18 cellular contexts compared by ENCODE assay signal in the genomic region with DNA sequence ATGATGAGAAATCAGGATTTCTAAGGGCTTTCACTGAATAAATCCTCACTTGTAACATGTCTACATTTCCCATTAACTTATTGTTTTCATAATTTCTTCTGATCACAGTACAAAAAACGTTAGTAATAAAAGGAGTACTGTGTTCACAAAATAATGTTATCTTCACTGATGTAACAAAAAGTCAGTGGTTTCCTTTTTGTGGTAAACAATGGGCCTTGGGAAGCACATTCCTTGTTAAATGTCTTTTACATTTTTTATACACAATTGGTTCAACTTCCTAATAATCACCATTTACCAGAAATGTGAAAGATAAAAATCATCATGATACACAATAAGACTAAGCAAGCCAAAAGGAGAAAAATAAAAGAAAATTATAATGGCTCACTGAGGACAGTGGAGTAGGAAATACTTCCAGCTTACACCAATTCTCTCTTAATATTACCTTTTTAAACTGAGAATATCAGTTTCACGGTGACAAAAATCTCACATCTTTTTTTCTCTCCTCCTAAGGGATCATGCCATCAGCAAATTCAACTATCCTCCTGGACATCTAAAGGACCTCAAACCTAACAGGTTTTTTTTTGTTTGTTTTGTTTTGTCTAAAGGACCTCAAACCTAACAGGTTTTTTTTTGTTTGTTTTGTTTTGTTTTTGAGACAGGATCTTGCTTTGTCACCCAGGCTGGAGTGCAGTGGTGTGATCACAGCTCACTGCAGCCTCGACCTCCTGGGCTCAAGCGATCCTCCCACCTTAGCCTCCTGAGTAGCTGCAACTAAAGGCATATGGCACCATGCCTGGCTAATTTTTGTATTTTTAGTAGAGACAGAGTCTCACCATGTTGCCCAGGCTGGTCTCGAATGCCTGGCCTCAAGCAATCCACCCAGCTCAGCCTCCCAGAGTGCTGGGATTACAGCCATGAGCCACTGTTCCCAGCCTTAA. TPM values are rescaled to one million over a fixed set of nuclear protein-coding genes. Genes with fewer than 3 reads are reported as not detected.
DNase-seq lines count a peak whose midpoint lies in the region; ATAC-seq and TF ChIP-seq lines count a peak whose summit lies in the region.
"Had no signal": no experiment of that assay in that cellular context is flagged by ENCODE, and none has a peak within 500 bp of the region (broad histone marks: within the 10 kb centered on the region; RNA-seq: fewer than 3 reads in every experiment).

No MANE protein-coding gene starts in this region.

- POLR2A ChIA-PET in CD4-positive, alpha-beta T cell (lab: Charles Lee), result no interaction called here
- POLR2A ChIA-PET in CD8-positive, alpha-beta memory T cell (lab: Charles Lee), result no interaction called here

- H3K9me3 Mint-ChIP-seq in CD4-positive, alpha-beta T cell, result no peaks in the 10 kb centered on the region
- no peaks in the 10 kb centered on the region for H3K9me3 Mint-ChIP-seq in chondrocyte (ENCODE audit: low read depth)
- peaks cover 0 to 5% (median 2%) of the 10 kb centered on the region in 7 donors for H3K9me3 Mint-ChIP-seq in naive B cell
- H3K9me3 Mint-ChIP-seq in type B pancreatic cell, result peaks cover 4% of the 10 kb centered on the region
- H3K9me3 Mint-ChIP-seq in CD8-positive, alpha-beta memory T cell, result peaks cover 0 to 1% (median 0%) of the 10 kb centered on the region in 5 donors

- no peaks in the 10 kb centered on the region for H3K27me3 Mint-ChIP-seq in CD4-positive, alpha-beta T cell
- H3K27me3 Mint-ChIP-seq in chondrocyte (ENCODE audit: low read depth), result no peaks in the 10 kb centered on the region
- H3K27me3 Mint-ChIP-seq in naive B cell, result no peaks in the 10 kb centered on the region
- H3K27me3 Mint-ChIP-seq in type B pancreatic cell, result no peaks in the 10 kb centered on the region
- H3K27me3 Mint-ChIP-seq in CD8-positive, alpha-beta memory T cell, result no peaks in the 10 kb centered on the region

- no peak overlapping the region for H3K4me3 Mint-ChIP-seq in CD4-positive, alpha-beta T cell
- H3K4me3 Mint-ChIP-seq in chondrocyte (ENCODE audit: unreplicated experiment) (no peak overlapping the region), naive B cell (no peak overlapping the region), type B pancreatic cell (no peak overlapping the region)
- no peak overlapping the region for H3K4me3 Mint-ChIP-seq in CD8-positive, alpha-beta memory T cell
- H3K4me3 Mint-ChIP-seq: T-helper 1 cell treated with Interleukin-12 subunit alpha and Interleukin-12 subunit beta and Interleukin-4 antibody, amounts not matched to agents 30 μg/mL and 1 μg/mL, for 36 hours had no signal

- no peaks in the 10 kb centered on the region for H3K36me3 ChIP-seq in GM23248 (ENCODE audit: low read depth)
- H3K36me3 ChIP-seq in CD8-positive, alpha-beta memory T cell (ENCODE audit: insufficient read depth, low read length), result no peaks in the 10 kb centered on the region
- H3K36me3 ChIP-seq: HAP-1, thyroid gland had no signal

- DNase-seq in CD4-positive, alpha-beta T cell, result no peak
- DNase-seq in GM23248 (peak; percentile 22), chondrocyte (ENCODE audit: low spot score) (no peak), naive B cell (no peak), type B pancreatic cell (ENCODE audit: extremely low spot score, unreplicated experiment) (no peak), NCI-H2196 (lab: John Stamatoyannopoulos, UW; ENCODE audit: unreplicated experiment) (no peak), sciatic nerve (ENCODE audit: low spot score) (no peak)
- no peak for DNase-seq in CD8-positive, alpha-beta memory T cell
- DNase-seq: activated naive CD4-positive, alpha-beta T cell; DMS79; left colon; right cardiac atrium; RPMI8226; stimulated activated CD4-positive, alpha-beta T cell treated with anti-CD3 and anti-CD28 coated beads, Interleukin-2, amount 100 ng/mL, for 48 hours; stimulated activated CD8-positive, alpha-beta memory T cell treated with anti-CD3 and anti-CD28 coated beads, Interleukin-4, amount 100 ng/mL, for 48 hours; thyroid gland had no signal

- CTCF ChIA-PET in CD4-positive, alpha-beta T cell (lab: Charles Lee), result no interaction called here
- CTCF ChIA-PET in CD8-positive, alpha-beta memory T cell (lab: Charles Lee), result no interaction called here

- intact Hi-C loops in CD4-positive, alpha-beta T cell (cut with DNase I, micrococcal nuclease), result loop anchor here in 1 of 2 experiments (10.0 kb wide), 1 partner anchor 52 kb away; no protein-coding TSS in a partner anchor
- intact Hi-C loops in sciatic nerve (cut with DNase I), result no loop called here

- no peaks in the 10 kb centered on the region for H3K27me3 ChIP-seq in CD4-positive, alpha-beta T cell (ENCODE audit: control insufficient read depth, insufficient read depth, low read length)
- no peaks in the 10 kb centered on the region for H3K27me3 ChIP-seq in GM23248 (replicated peaks; ENCODE audit: insufficient read depth)
- H3K27me3 ChIP-seq in CD8-positive, alpha-beta memory T cell (ENCODE audit: insufficient read depth, low read length, poor library complexity, severe bottlenecking), result no peaks in the 10 kb centered on the region
- H3K27me3 ChIP-seq: thyroid gland had no signal

- H3K79me2 ChIP-seq in GM23248 (ENCODE audit: insufficient read depth), result peaks cover 100% of the 10 kb centered on the region

- no peak overlapping the region for H3K27ac ChIP-seq in CD4-positive, alpha-beta T cell (ENCODE audit: low read depth, low read length)
- H3K27ac ChIP-seq in GM23248, result 0 out of 2 replicates have a peak overlapping the region, but pooled peaks have one; percentile 2
- H3K27ac ChIP-seq in CD8-positive, alpha-beta memory T cell (ENCODE audit: low read depth, low read length), result no peak overlapping the region
- H3K27ac ChIP-seq: thyroid gland had no signal

- H3F3A ChIP-seq in GM23248 (ENCODE audit: insufficient read depth), result no peaks in the 10 kb centered on the region

- H3K4me1 ChIP-seq in GM23248 (ENCODE audit: insufficient read depth), result peaks cover 24% of the 10 kb centered on the region
- peaks cover 27% of the 10 kb centered on the region for H3K4me1 ChIP-seq in CD8-positive, alpha-beta memory T cell (ENCODE audit: insufficient read depth, low read length)

- peak overlapping the region; percentile 15 for H3K4me2 ChIP-seq in GM23248 (ENCODE audit: unreplicated experiment)

- H3K9me2 ChIP-seq in GM23248 (ENCODE audit: insufficient read depth), result no peaks in the 10 kb centered on the region

- 65 to 70% methylated on average over 5 of the region's 5 CpGs for WGBS in GM23248 (ENCODE audit: low coverage in 1 of 2, low lambda C conversion rate in 2 of 2, missing lambda C conversion rate in 2 of 2), 2 experiments

- H2AFZ ChIP-seq in GM23248, result no peak overlapping the region

- no peak overlapping the region for H3K9ac ChIP-seq in GM23248

- peak overlapping the region; percentile 1 for H3K27ac Mint-ChIP-seq in CD4-positive, alpha-beta T cell
- H3K27ac Mint-ChIP-seq in chondrocyte (ENCODE audit: unreplicated experiment) (peak overlapping the region; percentile 33), naive B cell (peak overlapping the region in 4 of 6 donors; percentile 8 to 79 (median 43)), type B pancreatic cell (no peak overlapping the region)
- peak overlapping the region in 4 of 8 donors; percentile 7 to 63 (median 55) for H3K27ac Mint-ChIP-seq in CD8-positive, alpha-beta memory T cell
- H3K27ac Mint-ChIP-seq: T-helper 1 cell treated with Interleukin-12 subunit alpha and Interleukin-12 subunit beta and Interleukin-4 antibody, amounts not matched to agents 30 μg/mL and 1 μg/mL, for 36 hours had no signal

- no peaks in the 10 kb centered on the region for H3K9me3 ChIP-seq in CD4-positive, alpha-beta T cell (ENCODE audit: control insufficient read depth, low read length)
- no peaks in the 10 kb centered on the region for H3K9me3 ChIP-seq in GM23248 (ENCODE audit: low read depth)
- no peaks in the 10 kb centered on the region for H3K9me3 ChIP-seq in CD8-positive, alpha-beta memory T cell (ENCODE audit: low read length)
- H3K9me3 ChIP-seq: HAP-1, thyroid gland had no signal

- peaks cover 77% of the 10 kb centered on the region for H3K4me1 Mint-ChIP-seq in CD4-positive, alpha-beta T cell (ENCODE audit: low read depth)
- H3K4me1 Mint-ChIP-seq in chondrocyte (ENCODE audit: low read depth), result peaks cover 29% of the 10 kb centered on the region
- peaks cover 43 to 79% (median 67%) of the 10 kb centered on the region in 3 donors for H3K4me1 Mint-ChIP-seq in naive B cell
- H3K4me1 Mint-ChIP-seq in type B pancreatic cell (ENCODE audit: unreplicated experiment), result peaks cover 21% of the 10 kb centered on the region
- H3K4me1 Mint-ChIP-seq in CD8-positive, alpha-beta memory T cell, result peaks cover 66 to 82% (median 79%) of the 10 kb centered on the region in 3 donors

- no peak for ATAC-seq in CD4-positive, alpha-beta T cell (ENCODE audit: poor library complexity)
- no peak for ATAC-seq in naive B cell (ENCODE audit: low read depth in 2 of 2)
- ATAC-seq in sciatic nerve, result no peak
- ATAC-seq: left colon had no signal

- peaks cover 26% of the 10 kb centered on the region for H3K36me3 Mint-ChIP-seq in CD4-positive, alpha-beta T cell (ENCODE audit: low read depth)
- no peaks in the 10 kb centered on the region for H3K36me3 Mint-ChIP-seq in chondrocyte (ENCODE audit: low read depth)
- peaks cover 6 to 8% of the 10 kb centered on the region in 2 donors for H3K36me3 Mint-ChIP-seq in naive B cell
- H3K36me3 Mint-ChIP-seq in type B pancreatic cell, result peaks cover 17% of the 10 kb centered on the region
- peaks cover 1 to 13% (median 2%) of the 10 kb centered on the region in 3 donors for H3K36me3 Mint-ChIP-seq in CD8-positive, alpha-beta memory T cell

- in situ Hi-C loops in GM23248 (cut with MboI), result no loop called here

- H4K20me1 ChIP-seq in GM23248 (ENCODE audit: insufficient read depth), result no peaks in the 10 kb centered on the region

- H3K4me3 ChIP-seq in GM23248, result 0 out of 2 replicates have a peak overlapping the region, but pooled peaks have one; percentile 1
- H3K4me3 ChIP-seq in CD8-positive, alpha-beta memory T cell (ENCODE audit: low read length), result no peak overlapping the region
- H3K4me3 ChIP-seq: HAP-1, thyroid gland had no signal

- no peak for TF ChIP-seq CTCF in CD4-positive, alpha-beta T cell (IDR thresholded peaks at IDR 0.05)
- TF ChIP-seq CTCF in chondrocyte (IDR thresholded peaks at IDR 0.05), result no peak
- no peak for TF ChIP-seq CTCF in type B pancreatic cell (conservative IDR thresholded peaks at IDR 0.05)

RNA-seq across cellular contexts. Expression of a gene that starts 57.3 kb away (rescaled TPM):
- 10 to 100 TPM; 86.1 to 87.7 TPM for total RNA-seq in CD4-positive, alpha-beta T cell
- 28.4 and 34.7 TPM in 2 replicates for total RNA-seq in GM23248 (2014; rRNA removed; shearing (Covaris generic))
- polyA plus RNA-seq in GM23248 (2016; fragmentation: Nextera tagmentation; extraction: Ambion mirVana) (12.4 and 16.6 TPM in 2 replicates), naive B cell (ENCODE audit: low read depth in 6 of 6) (10 to 100 TPM; 24.4 to 49.5 (median 37.9) TPM)
- total RNA-seq in chondrocyte (29.3 to 45.4 TPM (median 30.8 TPM) in 3 replicates), type B pancreatic cell (ENCODE audit: low replicate concordance) (43.1 and 50.0 TPM in 2 replicates), sciatic nerve (172 TPM)
- total RNA-seq in CD8-positive, alpha-beta memory T cell, result 10 to 100 TPM; 69.3 to 70.3 TPM
- polyA plus RNA-seq in CD8-positive, alpha-beta memory T cell, result 34.9 TPM
